ENCODE assay signal across 8 cellular contexts in the genomic region with DNA sequence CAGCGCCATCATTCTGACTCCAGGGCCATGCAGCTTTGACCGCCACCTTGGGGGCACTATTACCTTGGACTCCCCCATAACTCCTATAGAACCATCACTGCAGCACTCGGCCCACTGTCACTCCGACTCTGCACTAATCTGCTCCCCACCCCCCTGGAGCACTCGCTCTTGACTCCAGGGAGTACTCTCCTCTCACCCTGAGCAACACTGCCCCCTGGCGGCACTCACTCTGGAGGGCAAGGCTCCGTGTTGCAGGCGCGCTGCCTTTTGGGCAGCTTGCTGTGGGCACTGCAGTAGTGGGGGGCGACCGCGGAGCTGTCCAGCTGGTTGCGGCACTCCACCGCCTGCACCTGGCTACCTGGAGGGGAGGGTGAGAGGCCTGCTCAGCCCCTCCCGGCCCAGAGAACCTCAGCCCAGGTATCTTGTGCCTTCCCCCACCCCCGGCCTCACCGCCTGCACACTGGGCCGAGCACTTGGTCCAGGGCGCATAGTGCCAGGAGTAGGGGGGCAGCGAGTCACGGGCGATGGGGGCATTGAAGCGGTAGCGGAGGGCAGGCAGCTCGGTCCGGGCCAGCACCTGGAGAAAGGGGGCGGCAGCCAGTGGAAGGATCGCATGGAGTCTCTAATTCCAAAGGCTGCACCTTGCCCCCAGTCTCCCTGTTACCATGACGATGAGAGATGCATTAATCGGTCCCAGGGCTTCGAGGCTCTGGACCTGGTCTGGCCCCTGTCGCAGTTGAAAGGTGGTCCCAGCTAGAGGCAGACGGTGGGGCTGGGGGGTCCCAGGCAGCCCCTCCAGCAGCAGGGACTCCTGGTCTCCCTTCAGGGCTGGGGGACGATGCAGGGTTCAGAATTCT. TPM values are rescaled to one million over a fixed set of nuclear protein-coding genes. Genes with fewer than 3 reads are reported as not detected.
DNase-seq lines count a peak whose midpoint lies in the region; ATAC-seq and TF ChIP-seq lines count a peak whose summit lies in the region.

No MANE protein-coding gene starts in this region.

- no peaks in the 10 kb centered on the region for H3K9me3 Mint-ChIP-seq in CD8-positive, alpha-beta memory T cell
- H3K9me3 Mint-ChIP-seq in nephron: no peaks in the 10 kb centered on the region

- H3K27me3 ChIP-seq in CD8-positive, alpha-beta memory T cell (ENCODE audit: insufficient read depth, low read length, poor library complexity, severe bottlenecking): no peaks in the 10 kb centered on the region
- no peaks in the 10 kb centered on the region for H3K27me3 ChIP-seq in colonic mucosa

- intact Hi-C loops in colonic mucosa (cut with DNase I): loop anchor here (5.0 to 10.0 kb wide), 2 partner anchors 59 to 234 kb away; no protein-coding TSS in a partner anchor

- ATAC-seq in GM21737 (IDR thresholded peaks at IDR 0.05; ENCODE audit: unreplicated experiment) (no peak), GM19463 (IDR thresholded peaks at IDR 0.05; ENCODE audit: unreplicated experiment) (no peak)

- no peak overlapping the region for H3K9ac ChIP-seq in colonic mucosa (ENCODE audit: low read depth in 2 of 2, low read length in 2 of 2)

- no peak overlapping the region for H3K27ac Mint-ChIP-seq in CD8-positive, alpha-beta memory T cell
- no peak overlapping the region for H3K27ac Mint-ChIP-seq in nephron

- no peaks in the 10 kb centered on the region for H3K4me1 ChIP-seq in CD8-positive, alpha-beta memory T cell (ENCODE audit: insufficient read depth, low read length)
- no peaks in the 10 kb centered on the region for H3K4me1 ChIP-seq in colonic mucosa

- H3K36me3 Mint-ChIP-seq in CD8-positive, alpha-beta memory T cell: peaks cover 0 to 16% (median 0%) of the 10 kb centered on the region in 3 donors
- peaks cover 15% of the 10 kb centered on the region for H3K36me3 Mint-ChIP-seq in nephron (ENCODE audit: low read depth)

- H3K9me3 ChIP-seq in CD8-positive, alpha-beta memory T cell (ENCODE audit: low read length): no peaks in the 10 kb centered on the region
- H3K9me3 ChIP-seq in colonic mucosa: no peaks in the 10 kb centered on the region

- no peaks in the 10 kb centered on the region for H3K27me3 Mint-ChIP-seq in CD8-positive, alpha-beta memory T cell
- no peaks in the 10 kb centered on the region for H3K27me3 Mint-ChIP-seq in nephron (ENCODE audit: low read depth)

- no peak overlapping the region for H3K27ac ChIP-seq in CD8-positive, alpha-beta memory T cell (ENCODE audit: low read depth, low read length)
- H3K27ac ChIP-seq in colonic mucosa: no peak overlapping the region

- no peak overlapping the region for H3K4me3 ChIP-seq in CD8-positive, alpha-beta memory T cell (ENCODE audit: low read length)
- H3K4me3 ChIP-seq in WI38 (ENCODE audit: low read depth, low read length) (no peak overlapping the region), colonic mucosa (no peak overlapping the region)

- CTCF ChIA-PET in CD8-positive, alpha-beta memory T cell (lab: Charles Lee): interaction anchor here (0.6 to 12.2 kb wide), 11 partner anchors 9 to 405 kb away, joined by 3 to 113 read pairs (median 5); a partner anchor contains a TSS

- no peaks in the 10 kb centered on the region for H3K36me3 ChIP-seq in CD8-positive, alpha-beta memory T cell (ENCODE audit: insufficient read depth, low read length)
- H3K36me3 ChIP-seq in colonic mucosa: no peaks in the 10 kb centered on the region

- H3K4me1 Mint-ChIP-seq in CD8-positive, alpha-beta memory T cell: peaks cover under 1 to 5% (median 2%) of the 10 kb centered on the region in 3 donors
- no peaks in the 10 kb centered on the region for H3K4me1 Mint-ChIP-seq in nephron

- no peak overlapping the region for H3K4me3 Mint-ChIP-seq in CD8-positive, alpha-beta memory T cell
- no peak overlapping the region for H3K4me3 Mint-ChIP-seq in nephron

- POLR2A ChIA-PET in CD8-positive, alpha-beta memory T cell (lab: Charles Lee): interaction anchor here (0.6 kb wide), 1 partner anchor 42 kb away, joined by 3 read pairs; no protein-coding TSS in a partner anchor

- peak; percentile 60 for TF ChIP-seq CTCF in WI38 (IDR thresholded peaks at IDR 0.05; ENCODE audit: low read depth, low read length)
- TF ChIP-seq CTCF in colonic mucosa (IDR thresholded peaks at IDR 0.05): peak; percentile 70
- TF ChIP-seq CTCF in nephron (IDR thresholded peaks at IDR 0.05; ENCODE audit: unreplicated experiment in 3 of 3): peak; percentile 46 to 67 (median 53)

- peak in 3 of 5 donors; percentile 59 to 80 (median 67) for DNase-seq in CD8-positive, alpha-beta memory T cell
- DNase-seq in HuH-7 (ENCODE audit: low spot score): peak; percentile 85
- DNase-seq in colonic mucosa: peak; percentile 66
- no peak for DNase-seq in NOMO-1 treated with DMSO at 0.1 percent for 48 hours (lab: John Stamatoyannopoulos, UW; ENCODE audit: unreplicated experiment)

RNA-seq across cellular contexts. Expression of a gene that starts 8.9 kb away (rescaled TPM):
- 10 to 100 TPM; 68.0 to 81.3 TPM for total RNA-seq in CD8-positive, alpha-beta memory T cell
- 161 TPM for polyA plus RNA-seq in CD8-positive, alpha-beta memory T cell
- 1 to 10 TPM; 4.7 to 9.1 TPM for total RNA-seq in colonic mucosa

RNA-seq across cellular contexts. Expression of a gene that starts 24.4 kb away (rescaled TPM):
- 10 to 100 TPM; 13.2 to 16.2 TPM for total RNA-seq in CD8-positive, alpha-beta memory T cell
- polyA plus RNA-seq in CD8-positive, alpha-beta memory T cell: 1.3 TPM
- total RNA-seq in colonic mucosa: 1 to 10 TPM; 3.9 TPM

RNA-seq across cellular contexts. Expression of a gene that starts 44.3 kb away (rescaled TPM):
- total RNA-seq in CD8-positive, alpha-beta memory T cell: not detected
- not detected for polyA plus RNA-seq in CD8-positive, alpha-beta memory T cell
- not detected for total RNA-seq in colonic mucosa

Comparison
In these comparisons a context has a peak if more than half of its experiments do, and no peak if none do; other contexts are left out.
1. RNA of a gene that starts 8.9 kb away (total RNA-seq): 68.0 to 81.3 TPM in CD8-positive, alpha-beta memory T cell; 4.7 to 9.1 TPM in colonic mucosa; every median in the first group is over 4 times any median in the second.
2. Peak in every context shown above with its lines, with median percentiles within 50 percentile points of each other: CTCF ChIP-seq.